1 cellular context compared by ENCODE assay signal in genomic region chr4:87092389-87093141, GRCh38.
A peak's percentile ranks its signal among the peaks of the same experiment; 100 is the strongest.
TF ChIP-seq lines count a peak whose summit lies in the region.

No MANE protein-coding gene starts in this region.

TF ChIP-seq in K562, 482 proteins besides CTCF, POLR2A, EP300 and RAD21 (continued from another document and continues in another):
- TF ChIP-seq CEBPZ (IDR thresholded peaks at IDR 0.05; ENCODE audit: borderline replicate concordance, low read depth, low read length) (no peak), U2AF1 (optimal IDR thresholded peaks at IDR 0.05; ENCODE audit: low read depth, low read length) (no peak), RAD51 (IDR thresholded peaks at IDR 0.05; ENCODE audit: borderline replicate concordance, low read depth) (no peak), MCM2 (IDR thresholded peaks at IDR 0.05; ENCODE audit: low read depth) (no peak), ZFP30 (CRISPR knock-in tag; IDR thresholded peaks at IDR 0.05; ENCODE audit: borderline replicate concordance) (no peak), PHF8 (IDR thresholded peaks at IDR 0.05; ENCODE audit: borderline replicate concordance, low read length) (no peak), MYNN (IDR thresholded peaks at IDR 0.05) (0 out of 2 replicates have a peak, but pooled peaks have one; percentile 35), MYNN (CRISPR knock-in tag; IDR thresholded peaks at IDR 0.05) (no peak), CREM (IDR thresholded peaks at IDR 0.05; ENCODE audit: low read depth) (no peak), MYC (IDR thresholded peaks at IDR 0.05; ENCODE audit: low read depth, low read length) (no peak), MYC (CRISPR knock-in tag; IDR thresholded peaks at IDR 0.05; ENCODE audit: borderline replicate concordance, low read depth) (no peak), RBM14 (IDR thresholded peaks at IDR 0.05; ENCODE audit: borderline replicate concordance, insufficient read depth, low read depth, low read length) (no peak), ZNF551 (CRISPR knock-in tag; IDR thresholded peaks at IDR 0.05) (no peak), RBM15 (IDR thresholded peaks at IDR 0.05; ENCODE audit: insufficient read depth, low read length) (no peak), MED1 (CRISPR knock-in tag; IDR thresholded peaks at IDR 0.05; ENCODE audit: borderline replicate concordance) (no peak), HMGXB4 (CRISPR knock-in tag; IDR thresholded peaks at IDR 0.05) (no peak), PML (IDR thresholded peaks at IDR 0.05; ENCODE audit: low read length) (no peak; the same call in 1 of the 2 replicates), ZNF644 (tag; IDR thresholded peaks at IDR 0.05; ENCODE audit: low read depth) (no peak), C11orf30 (IDR thresholded peaks at IDR 0.05; ENCODE audit: low read depth) (peak; percentile 48; the same call in 1 of the 2 replicates), USF1 (CRISPR knock-in tag; IDR thresholded peaks at IDR 0.05) (no peak), ZNF507 (tag; conservative IDR thresholded peaks at IDR 0.05) (no peak), TCF3 (CRISPR knock-in tag; IDR thresholded peaks at IDR 0.05) (peak; percentile 62), IFI16 (CRISPR knock-in tag; IDR thresholded peaks at IDR 0.05) (no peak), ZBTB40 (IDR thresholded peaks at IDR 0.05) (peak; percentile 98), ZBTB40 (CRISPR knock-in tag; IDR thresholded peaks at IDR 0.05) (peak; percentile 86), MAFF (IDR thresholded peaks at IDR 0.05; ENCODE audit: low read length) (peak; percentile 0; the same call in 1 of the 2 replicates), TFAP4 (CRISPR knock-in tag; IDR thresholded peaks at IDR 0.05; ENCODE audit: borderline replicate concordance) (no peak), FOXP4 (CRISPR knock-in tag; IDR thresholded peaks at IDR 0.05; ENCODE audit: borderline replicate concordance) (no peak), SUPT5H (IDR thresholded peaks at IDR 0.05) (no peak), ZKSCAN1 (IDR thresholded peaks at IDR 0.05; ENCODE audit: low read depth, low read length) (no peak), SMARCA4 (IDR thresholded peaks at IDR 0.05) (peak; percentile 41; the same call in 1 of the 2 replicates), ZNF24 (IDR thresholded peaks at IDR 0.05) (no peak), SIN3A (IDR thresholded peaks at IDR 0.05; ENCODE audit: borderline replicate concordance in 2 of 2, control insufficient read depth in 1 of 2, low read depth in 2 of 2, low read length in 2 of 2) (no peak), ZZZ3 (IDR thresholded peaks at IDR 0.05) (no peak), EP400 (IDR thresholded peaks at IDR 0.05) (no peak), POLR2AphosphoS5 (IDR thresholded peaks at IDR 0.05; ENCODE audit: control insufficient read depth, insufficient read depth, low read depth, low read length) (no peak), PREB (CRISPR knock-in tag; IDR thresholded peaks at IDR 0.05) (no peak), NFIC (IDR thresholded peaks at IDR 0.05) (peak; percentile 93), GABPA (tag; conservative IDR thresholded peaks at IDR 0.05; ENCODE audit: low read depth) (no peak), TAF1 (IDR thresholded peaks at IDR 0.05; ENCODE audit: control insufficient read depth, extremely low read depth, insufficient read depth, low read length, severe bottlenecking) (no peak), BRF1 (IDR thresholded peaks at IDR 0.05; ENCODE audit: borderline replicate concordance, extremely low read depth, insufficient read length) (no peak), ZNF274 (IDR thresholded peaks at IDR 0.05; ENCODE audit: borderline replicate concordance, low read depth, low read length) (no peak)
